In genomic region chr12:27014085-27014858, GRCh38 we compare ENCODE assay signal across 8 cellular contexts. TPM values are rescaled to one million over a fixed set of nuclear protein-coding genes. Genes with fewer than 3 reads are reported as not detected.
DNase-seq lines count a peak whose midpoint lies in the region; ATAC-seq and TF ChIP-seq lines count a peak whose summit lies in the region.

Gene TM7SF3, minus strand, starts transcription at chr12:27014384. Its CDS starts 216 bp downstream, at chr12:27014168.

- intact Hi-C loops in heart right ventricle (cut with DNase I) (loop anchor here in 9 of 10 donors (1.0 to 10.0 kb wide), 10 partner anchors 75 to 293 kb away; partner anchors contain the start of genes FGFR1OP2 (in 9 of the 9), INTS13 (in 6 of the 9), STK38L (in 2 of the 9) and ITPR2 (in 1 of the 9)), posterior vena cava (cut with DNase I) (loop anchor here (5.0 to 10.0 kb wide), 3 partner anchors 77 to 228 kb away; partner anchors contain the start of genes FGFR1OP2 (in 1 of the 2), INTS13 (in 1 of the 2) and STK38L (in 1 of the 2))

- H3K27ac ChIP-seq in adipose tissue (ENCODE audit: low read depth, low read length) (no peak within 1 kb of the TSS), heart right ventricle (peak within 1 kb of the TSS; percentile 73 to 95 (median 92)), upper lobe of left lung (peak within 1 kb of the TSS; percentile 91 to 94 (median 94))

- H3K4me3 Mint-ChIP-seq in T-cell = peak within 1 kb of the TSS; percentile 82 to 94 (median 91)

- no peaks in the 10 kb centered on the region for H3K27me3 ChIP-seq in heart right ventricle
- H3K27me3 ChIP-seq in upper lobe of left lung = no peaks in the 10 kb centered on the region

- WGBS in adipose tissue, 3 donors = 0 to 1% (median 0%) methylated on average over 63 to 71 of the region's 71 CpGs
- 0 to 1% methylated on average over 69 to 71 of the region's 71 CpGs for WGBS in heart right ventricle, 2 donors
- 1% methylated on average over 16 to 24 of the region's 71 CpGs for WGBS in upper lobe of left lung, 2 donors

- TF ChIP-seq POLR2A in upper lobe of left lung (IDR thresholded peaks at IDR 0.05) = peak in 3 of 4 donors; percentile 60 to 84 (median 78)

- DNase-seq in GM13977 (ENCODE audit: low spot score) (peak; percentile 97), NCI-H1436 treated with DMSO at 0.1 percent for 48 hours (lab: John Stamatoyannopoulos, UW) (peak; percentile 59), T-cell (peak; percentile 90 to 98 (median 96)), heart right ventricle (peak; percentile 94), posterior vena cava (ENCODE audit: low spot score) (peak; percentile 97), upper lobe of left lung (peak; percentile 97 to 99)

- no peaks in the 10 kb centered on the region for H3K9me3 Mint-ChIP-seq in T-cell

- peak within 1 kb of the TSS; percentile 93 to 94 for H3K27ac Mint-ChIP-seq in T-cell

- peaks cover 49 to 53% (median 50%) of the 10 kb centered on the region in 3 donors for H3K4me1 Mint-ChIP-seq in T-cell

- H3K9me3 ChIP-seq in heart right ventricle (no peaks in the 10 kb centered on the region), upper lobe of left lung (no peaks in the 10 kb centered on the region)

- in situ Hi-C loops in GM13977 (cut with MboI; ENCODE audit: low pct_unique_long_range_greater_than_20kb, low sequenced_read_pairs, unreplicated experiment) = no loop called here

- H3K4me3 ChIP-seq in heart right ventricle (peak within 1 kb of the TSS; percentile 60 to 98 (median 79)), upper lobe of left lung (peak within 1 kb of the TSS; percentile 82 to 94 (median 93))

- peak; percentile 98 for TF ChIP-seq CTCF in GM13977 (IDR thresholded peaks at IDR 0.05; ENCODE audit: extremely low read depth, insufficient read depth, missing control alignments)
- peak; percentile 92 to 99 (median 98) for TF ChIP-seq CTCF in heart right ventricle (IDR thresholded peaks at IDR 0.05)
- peak; percentile 95 to 99 (median 98) for TF ChIP-seq CTCF in upper lobe of left lung (IDR thresholded peaks at IDR 0.05)

- H3K4me1 ChIP-seq in heart right ventricle (peaks cover 0 to 54% (median 39%) of the 10 kb centered on the region in 9 donors), upper lobe of left lung (peaks cover 34 to 40% (median 38%) of the 10 kb centered on the region in 4 donors)

- TF ChIP-seq EP300 in upper lobe of left lung (IDR thresholded peaks at IDR 0.05) = peak in 1 of 4 donors; percentile 47

- POLR2A ChIA-PET in T-cell (lab: Charles Lee) = interaction anchor here in 1 of 2 donors (0.5 to 1.2 kb wide), 3 partner anchors 9 to 94 kb away, joined by 3 read pairs; no protein-coding TSS in a partner anchor

- CTCF ChIA-PET in T-cell (lab: Charles Lee) = interaction anchor here (0.5 to 3.9 kb wide), 20 partner anchors 10 to 1991 kb away, joined by 3 to 89 read pairs (median 4); partner anchors contain the start of genes ITPR2 (in 2 of the 2) and MED21 (in 1 of the 2)

- ATAC-seq in HG02870 (IDR thresholded peaks at IDR 0.05; ENCODE audit: unreplicated experiment) (peak; percentile 82), T-cell (replicated peaks in 1 of 4) (peak; percentile 89 to 96 (median 94)), heart right ventricle (peak; percentile 93 to 99 (median 96)), upper lobe of left lung (ENCODE audit: low FRiP score in 2 of 2) (peak; percentile 96 to 99)

- H3K36me3 ChIP-seq in heart right ventricle (peaks cover 0 to 4% (median 0%) of the 10 kb centered on the region in 9 donors), upper lobe of left lung (no peaks in the 10 kb centered on the region)

- H3K36me3 Mint-ChIP-seq in T-cell = peaks cover 10% of the 10 kb centered on the region

- no peaks in the 10 kb centered on the region for H3K27me3 Mint-ChIP-seq in T-cell

RNA-seq across cellular contexts. Expression of gene TM7SF3, which starts in this region (rescaled TPM):
- 10 to 100 TPM; 24.9 to 30.6 (median 26.8) TPM for total RNA-seq in T-cell
- polyA plus RNA-seq in adipose tissue = 10 to 100 TPM; 24.9 to 43.8 (median 42.0) TPM
- total RNA-seq in heart right ventricle = 10 to 100 TPM; 16.3 to 29.3 (median 23.7) TPM
- polyA plus RNA-seq in heart right ventricle = 10 to 100 TPM in 1 of 2 donors, 1 to 10 TPM in 1; 8.6 to 11.5 TPM
- total RNA-seq in posterior vena cava = 10 to 100 TPM; 33.4 to 43.5 TPM
- 10 to 100 TPM; 33.5 to 81.1 (median 69.2) TPM for total RNA-seq in upper lobe of left lung
